Comparison of ENCODE assay signal across 16 cellular contexts in genomic region chr15:33852570-33852969, GRCh38.
DNase-seq lines count a peak whose midpoint lies in the region; ATAC-seq and TF ChIP-seq lines count a peak whose summit lies in the region.
"Had no signal": no experiment of that assay in that cellular context is flagged by ENCODE, and none has a peak within 500 bp of the region (broad histone marks: within the 10 kb centered on the region; RNA-seq: fewer than 3 reads in every experiment).

No MANE protein-coding gene starts in this region.

- TF ChIP-seq POLR2A in gastrocnemius medialis (IDR thresholded peaks at IDR 0.05): no peak

- TF ChIP-seq CTCF in A673 (conservative IDR thresholded peaks at IDR 0.05; ENCODE audit: low read depth, low read length): no peak
- no peak for TF ChIP-seq CTCF in HFFc6 (IDR thresholded peaks at IDR 0.05)
- TF ChIP-seq CTCF in WTC11 (IDR thresholded peaks at IDR 0.05): no peak
- no peak for TF ChIP-seq CTCF in foreskin keratinocyte (conservative IDR thresholded peaks at IDR 0.05)
- no peak for TF ChIP-seq CTCF in gastrocnemius medialis (IDR thresholded peaks at IDR 0.05 in 4 of 5, conservative IDR thresholded peaks at IDR 0.05 in 1 of 5)
- TF ChIP-seq CTCF in glutamatergic neuron (IDR thresholded peaks at IDR 0.05; ENCODE audit: partially characterized antibody, unreplicated experiment): no peak

- no peak overlapping the region for H3K4me3 ChIP-seq in A673 (ENCODE audit: low read depth, low read length, poor library complexity, severe bottlenecking)
- no peak overlapping the region for H3K4me3 ChIP-seq in gastrocnemius medialis
- H3K4me3 ChIP-seq: adrenal gland, GM23338, upper lobe of left lung had no signal

- H3K9me3 ChIP-seq in A673 (ENCODE audit: low read depth, low read length, poor library complexity, severe bottlenecking) (no peaks in the 10 kb centered on the region), gastrocnemius medialis (no peaks in the 10 kb centered on the region)
- H3K9me3 ChIP-seq: adrenal gland, upper lobe of left lung had no signal

- POLR2A ChIA-PET in A673 (lab: Charles Lee; ENCODE audit: low non-redundant PET) (no interaction called here), WTC11 (lab: Charles Lee) (no interaction called here)

- intact Hi-C loops in A673 (cut with micrococcal nuclease; ENCODE audit: unreplicated experiment): no loop called here
- intact Hi-C loops in gastrocnemius medialis (cut with DNase I; ENCODE audit: low total_unique reads): no loop called here

- H3K27me3 ChIP-seq in A673 (replicated peaks; ENCODE audit: insufficient read depth, low read depth, low read length, poor library complexity) (no peaks in the 10 kb centered on the region), foreskin keratinocyte (no peaks in the 10 kb centered on the region), gastrocnemius medialis (no peaks in the 10 kb centered on the region)
- H3K27me3 ChIP-seq: adrenal gland, upper lobe of left lung had no signal

- H3K27ac ChIP-seq in A673 (ENCODE audit: low read depth, low read length, poor library complexity, severe bottlenecking): no peak overlapping the region
- no peak overlapping the region for H3K27ac ChIP-seq in foreskin keratinocyte
- no peak overlapping the region for H3K27ac ChIP-seq in gastrocnemius medialis
- H3K27ac ChIP-seq: upper lobe of left lung had no signal

- no TSS peak for BruUV-seq in A673 (replicated peaks; lab: Mats Ljungman, UMichigan)

- ATAC-seq in WTC11: peak; percentile 56
- ATAC-seq in foreskin keratinocyte: peak; percentile 53
- ATAC-seq in gastrocnemius medialis: no peak
- no peak for ATAC-seq in GM18511 (IDR thresholded peaks at IDR 0.05; ENCODE audit: unreplicated experiment)
- ATAC-seq: GM23338 had no signal

- H3K36me3 ChIP-seq in A673 (ENCODE audit: insufficient read depth, low read length, poor library complexity, severe bottlenecking) (no peaks in the 10 kb centered on the region), gastrocnemius medialis (no peaks in the 10 kb centered on the region)
- H3K36me3 ChIP-seq: adrenal gland, upper lobe of left lung had no signal

- CTCF ChIA-PET in A673 (lab: Charles Lee): no interaction called here
- CTCF ChIA-PET in WTC11 (lab: Charles Lee): no interaction called here

- H3K27me3 Mint-ChIP-seq in HFFc6 (ENCODE audit: insufficient read depth): peaks cover 5% of the 10 kb centered on the region; the same call in 1 of the 2 replicates
- H3K27me3 Mint-ChIP-seq in WTC11 (ENCODE audit: low read depth): no peaks in the 10 kb centered on the region; the same call in 1 of the 2 replicates
- no peaks in the 10 kb centered on the region for H3K27me3 Mint-ChIP-seq in glutamatergic neuron (ENCODE audit: unreplicated experiment)
- H3K27me3 Mint-ChIP-seq: memory B cell had no signal

- in situ Hi-C loops in gastrocnemius medialis (cut with MboI; ENCODE audit: low sequenced_read_pairs in 4 of 4) (no loop called here), KBM-7 (cut with MboI; ENCODE audit: low pct_unique_long_range_greater_than_20kb, low sequenced_read_pairs) (no loop called here)

- H3K36me3 Mint-ChIP-seq in HFFc6 (ENCODE audit: low read depth) (peaks cover 4% of the 10 kb centered on the region; the same call in 1 of the 2 replicates), WTC11 (no peaks in the 10 kb centered on the region), glutamatergic neuron (ENCODE audit: unreplicated experiment) (no peaks in the 10 kb centered on the region)
- H3K36me3 Mint-ChIP-seq: memory B cell had no signal

- no peaks in the 10 kb centered on the region for H3K9me3 Mint-ChIP-seq in HFFc6
- H3K9me3 Mint-ChIP-seq in WTC11: no peaks in the 10 kb centered on the region
- no peaks in the 10 kb centered on the region for H3K9me3 Mint-ChIP-seq in glutamatergic neuron (ENCODE audit: unreplicated experiment)
- H3K9me3 Mint-ChIP-seq: GM23338, memory B cell had no signal

- H3K27ac Mint-ChIP-seq in HFFc6: peak overlapping the region; percentile 78
- H3K27ac Mint-ChIP-seq in WTC11: no peak overlapping the region
- no peak overlapping the region for H3K27ac Mint-ChIP-seq in glutamatergic neuron (ENCODE audit: unreplicated experiment)
- H3K27ac Mint-ChIP-seq: GM23338, memory B cell had no signal

- H3K4me3 Mint-ChIP-seq in HFFc6 (peak overlapping the region; percentile 49; the same call in 1 of the 2 replicates), WTC11 (no peak overlapping the region), glutamatergic neuron (ENCODE audit: unreplicated experiment) (no peak overlapping the region)
- H3K4me3 Mint-ChIP-seq: GM23338, memory B cell had no signal

- peaks cover 24% of the 10 kb centered on the region for H3K4me1 Mint-ChIP-seq in HFFc6 (ENCODE audit: low read depth)
- peaks cover 14% of the 10 kb centered on the region for H3K4me1 Mint-ChIP-seq in WTC11
- no peaks in the 10 kb centered on the region for H3K4me1 Mint-ChIP-seq in glutamatergic neuron (ENCODE audit: low read depth, unreplicated experiment)
- H3K4me1 Mint-ChIP-seq: memory B cell had no signal

- DNase-seq in A673 (ENCODE audit: low spot score) (peak; percentile 3), HFFc6 (peak; percentile 85), WTC11 (ENCODE audit: low spot score) (no peak), foreskin keratinocyte (peak in 1 of 2 donors; percentile 30), gastrocnemius medialis (no peak), KBM-7 (no peak), glutamatergic neuron (no peak)
- DNase-seq: DMS153; effector CD4-positive, alpha-beta T cell; KG1; NCI-H1930; upper lobe of left lung had no signal

- no peaks in the 10 kb centered on the region for H3K4me1 ChIP-seq in A673 (ENCODE audit: insufficient read depth, low read length, poor library complexity, severe bottlenecking)
- H3K4me1 ChIP-seq in foreskin keratinocyte: no peaks in the 10 kb centered on the region
- no peaks in the 10 kb centered on the region for H3K4me1 ChIP-seq in gastrocnemius medialis
- H3K4me1 ChIP-seq: adrenal gland, upper lobe of left lung had no signal

TF ChIP-seq in WTC11, 78 proteins besides CTCF, POLR2A, EP300 and RAD21 (continues in another document):
- no peak for TF ChIP-seq ATF6 (CRISPR knock-in tag; IDR thresholded peaks at IDR 0.05)
- no peak for TF ChIP-seq ZNF416 (CRISPR knock-in tag; IDR thresholded peaks at IDR 0.05)
- TF ChIP-seq FOXP4 (CRISPR knock-in tag; IDR thresholded peaks at IDR 0.05): no peak
- no peak for TF ChIP-seq MYBL2 (CRISPR knock-in tag; IDR thresholded peaks at IDR 0.05)
- TF ChIP-seq ARID4B (CRISPR knock-in tag; IDR thresholded peaks at IDR 0.05; ENCODE audit: borderline replicate concordance): no peak

Comparison
In these comparisons a context has a peak if more than half of its experiments do, and no peak if none do; other contexts are left out.
1. DNase-seq: peak in A673 (single experiment) and HFFc6 (single experiment); none in WTC11 (single experiment), gastrocnemius medialis (0 of 2), KBM-7 (single experiment) and glutamatergic neuron (single experiment).
2. ATAC-seq: peak in WTC11 (single experiment) and foreskin keratinocyte (single experiment); none in gastrocnemius medialis (0 of 2) and GM18511 (single experiment).